ENCODE assay signal across 8 cellular contexts in the genomic region with DNA sequence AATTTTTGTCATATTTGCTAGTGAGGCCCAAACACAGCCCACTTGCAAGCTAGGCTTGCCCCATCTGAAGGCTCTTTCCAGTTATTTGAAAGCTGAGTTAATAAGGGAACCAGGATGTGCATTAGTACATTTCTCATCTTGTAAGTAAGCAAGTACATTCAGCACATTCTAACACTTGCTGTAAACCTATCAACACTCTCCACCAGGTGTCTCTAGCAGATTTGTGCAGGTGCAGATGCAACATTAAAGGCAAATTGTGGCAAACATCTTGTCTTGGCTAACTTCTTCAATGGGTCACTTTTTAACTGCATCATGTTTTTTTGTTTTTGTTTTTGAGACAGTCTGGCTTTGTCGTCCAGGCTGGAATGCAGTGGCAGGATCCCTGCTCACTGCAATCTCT. TPM values are rescaled to one million over a fixed set of nuclear protein-coding genes. Genes with fewer than 3 reads are reported as not detected.
A peak's percentile ranks its signal among the peaks of the same experiment; 100 is the strongest.
DNase-seq lines count a peak whose midpoint lies in the region; ATAC-seq and TF ChIP-seq lines count a peak whose summit lies in the region.

No MANE protein-coding gene starts in this region.

- H3K4ac ChIP-seq in trophoblast cell (ENCODE audit: low read depth, low read length), result no peak overlapping the region

- no peak overlapping the region for H3K9ac ChIP-seq in Loucy (ENCODE audit: low read depth, low read length, poor library complexity, severe bottlenecking)
- no peak overlapping the region for H3K9ac ChIP-seq in trophoblast cell (ENCODE audit: low read length)

- H3K9me3 ChIP-seq in DOHH2 (ENCODE audit: control insufficient read depth, insufficient read depth, low read length) (no peaks in the 10 kb centered on the region), Loucy (ENCODE audit: insufficient read depth, low read depth, low read length) (no peaks in the 10 kb centered on the region), esophagus squamous epithelium (no peaks in the 10 kb centered on the region), trophoblast cell (ENCODE audit: insufficient read depth, low read depth, low read length) (no peaks in the 10 kb centered on the region)

- no peak overlapping the region for H3K18ac ChIP-seq in trophoblast cell (ENCODE audit: low read length)

- no peaks in the 10 kb centered on the region for H3K27me3 ChIP-seq in DOHH2 (ENCODE audit: control insufficient read depth, low read length)
- no peaks in the 10 kb centered on the region for H3K27me3 ChIP-seq in GM23338 (ENCODE audit: insufficient read depth)
- no peaks in the 10 kb centered on the region for H3K27me3 ChIP-seq in Loucy (ENCODE audit: insufficient read depth, low read length, poor library complexity, severe bottlenecking)
- no peaks in the 10 kb centered on the region for H3K27me3 ChIP-seq in esophagus squamous epithelium
- H3K27me3 ChIP-seq in trophoblast cell (ENCODE audit: insufficient read depth, low read length), result no peaks in the 10 kb centered on the region

- no peak overlapping the region for H3K27ac Mint-ChIP-seq in GM23338

- H3K36me3 ChIP-seq in DOHH2 (ENCODE audit: control insufficient read depth, low read length) (no peaks in the 10 kb centered on the region), GM23338 (ENCODE audit: insufficient read depth) (no peaks in the 10 kb centered on the region), Loucy (ENCODE audit: insufficient read depth, low read length) (no peaks in the 10 kb centered on the region), esophagus squamous epithelium (no peaks in the 10 kb centered on the region), trophoblast cell (ENCODE audit: control insufficient read depth in 1 of 2, insufficient read depth in 2 of 2, low read length in 2 of 2) (no peaks in the 10 kb centered on the region)

- peak; percentile 65 for ATAC-seq in GM23338
- peak; percentile 83 for ATAC-seq in SK-N-SH treated with all-trans-retinoic acid at 6 μM for 48 hours
- no peak for ATAC-seq in HG03159 (IDR thresholded peaks at IDR 0.05; ENCODE audit: unreplicated experiment)

- no peak overlapping the region for H3K23ac ChIP-seq in trophoblast cell (ENCODE audit: low read length)

- H3K4me3 ChIP-seq in DOHH2 (ENCODE audit: low read length) (no peak overlapping the region), GM23338 (no peak overlapping the region), Loucy (ENCODE audit: low read length, poor library complexity, severe bottlenecking) (no peak overlapping the region), esophagus squamous epithelium (no peak overlapping the region), trophoblast cell (ENCODE audit: low read depth, low read length) (no peak overlapping the region)

- H3F3A ChIP-seq in DOHH2 (ENCODE audit: control insufficient read depth, insufficient read depth) (no peaks in the 10 kb centered on the region), GM23338 (replicated peaks; ENCODE audit: low read depth) (no peaks in the 10 kb centered on the region), Loucy (ENCODE audit: low read depth) (no peaks in the 10 kb centered on the region)

- TF ChIP-seq CTCF in 22Rv1 (IDR thresholded peaks at IDR 0.05) (peak; percentile 69), DOHH2 (IDR thresholded peaks at IDR 0.05; ENCODE audit: low read depth, low read length, poor library complexity, severe bottlenecking) (peak; percentile 77), GM23338 (conservative IDR thresholded peaks at IDR 0.05; ENCODE audit: low read depth in 2 of 2) (peak; percentile 67 to 88), Loucy (conservative IDR thresholded peaks at IDR 0.05; ENCODE audit: low read length) (peak; percentile 81), esophagus squamous epithelium (IDR thresholded peaks at IDR 0.05) (peak; percentile 41 to 84 (median 68))

- H3K9me3 Mint-ChIP-seq in GM23338, result no peaks in the 10 kb centered on the region

- H3K36me3 Mint-ChIP-seq in GM23338 (ENCODE audit: low read depth), result no peaks in the 10 kb centered on the region

- no peak overlapping the region for H4K12ac ChIP-seq in trophoblast cell (ENCODE audit: low read depth, low read length)

- no peak overlapping the region for H2BK120ac ChIP-seq in trophoblast cell (ENCODE audit: insufficient read depth, low read length, poor library complexity)

- WGBS in esophagus squamous epithelium, 2 donors, result 20 to 21% methylated on average over 1 of the region's 1 CpG
- WGBS in trophoblast cell (ENCODE audit: extremely low coverage, insufficient coverage, insufficient read length), result no CpG with 5 or more reads among the region's 1 CpG

- no peak overlapping the region for H4K91ac ChIP-seq in trophoblast cell (ENCODE audit: low read depth, low read length)

- no peak overlapping the region for H3K4me3 Mint-ChIP-seq in GM23338

- no peak for TF ChIP-seq POLR2A in esophagus squamous epithelium (IDR thresholded peaks at IDR 0.05)

- intact Hi-C loops in esophagus squamous epithelium (cut with DNase I), result no loop called here

- H3K4me1 ChIP-seq in DOHH2 (ENCODE audit: control insufficient read depth, low read length) (no peaks in the 10 kb centered on the region), GM23338 (ENCODE audit: insufficient read depth) (peaks cover 7% of the 10 kb centered on the region; the same call in 1 of the 2 replicates), Loucy (ENCODE audit: insufficient read depth, low read length, poor library complexity, severe bottlenecking) (no peaks in the 10 kb centered on the region), esophagus squamous epithelium (peaks cover 0 to 4% (median 0%) of the 10 kb centered on the region in 3 donors), trophoblast cell (ENCODE audit: control insufficient read depth in 1 of 2, insufficient read depth in 2 of 2, low read length in 2 of 2) (no peaks in the 10 kb centered on the region)

- H2BK12ac ChIP-seq in trophoblast cell (ENCODE audit: low read length), result no peak overlapping the region

- no peak overlapping the region for H2BK5ac ChIP-seq in trophoblast cell (ENCODE audit: low read depth, low read length, poor library complexity)

- H2AK5ac ChIP-seq in trophoblast cell (ENCODE audit: low read length), result no peak overlapping the region

- H3K27ac ChIP-seq in 22Rv1 (no peak overlapping the region), DOHH2 (ENCODE audit: low read depth, low read length) (no peak overlapping the region), GM23338 (ENCODE audit: low read depth) (no peak overlapping the region), esophagus squamous epithelium (no peak overlapping the region), trophoblast cell (ENCODE audit: low read depth, low read length) (no peak overlapping the region)

- H3K9me2 ChIP-seq in DOHH2 (replicated peaks; ENCODE audit: control insufficient read depth, low read length), result no peaks in the 10 kb centered on the region
- no peaks in the 10 kb centered on the region for H3K9me2 ChIP-seq in GM23338 (ENCODE audit: insufficient read depth)
- H3K9me2 ChIP-seq in Loucy (replicated peaks; ENCODE audit: low read depth, low read length), result no peaks in the 10 kb centered on the region

- no peak overlapping the region for H3K14ac ChIP-seq in trophoblast cell (ENCODE audit: low read length)

- peak; percentile 76 for DNase-seq in GM23338 (ENCODE audit: low spot score)
- DNase-seq in esophagus squamous epithelium (lab: John Stamatoyannopoulos, UW), result no peak
- DNase-seq in trophoblast cell, result peak; percentile 11 to 74

- no peak overlapping the region for H4K8ac ChIP-seq in trophoblast cell (ENCODE audit: low read depth, low read length)

- H3K79me1 ChIP-seq in trophoblast cell (ENCODE audit: low read length), result no peaks in the 10 kb centered on the region

- peaks cover 3% of the 10 kb centered on the region; the same call in 1 of the 3 replicates for H3K4me1 Mint-ChIP-seq in GM23338

- H3K27me3 Mint-ChIP-seq in GM23338 (ENCODE audit: insufficient read depth, low read depth, poor library complexity), result peaks cover 2% of the 10 kb centered on the region

- no peaks in the 10 kb centered on the region for H3K79me2 ChIP-seq in DOHH2 (ENCODE audit: control insufficient read depth, low read length)
- H3K79me2 ChIP-seq in GM23338 (replicated peaks; ENCODE audit: insufficient read depth), result no peaks in the 10 kb centered on the region
- H3K79me2 ChIP-seq in Loucy (ENCODE audit: insufficient read depth, low read length), result no peaks in the 10 kb centered on the region
- H3K79me2 ChIP-seq in trophoblast cell (ENCODE audit: control insufficient read depth, insufficient read depth, low read length, poor library complexity), result no peaks in the 10 kb centered on the region

- H2AFZ ChIP-seq in GM23338, result no peak overlapping the region
- no peak overlapping the region for H2AFZ ChIP-seq in Loucy (ENCODE audit: low read length)
- H2AFZ ChIP-seq in trophoblast cell (ENCODE audit: insufficient read depth, low read length, poor library complexity), result no peak overlapping the region

- H3K4me2 ChIP-seq in DOHH2 (ENCODE audit: low read length), result no peak overlapping the region
- no peak overlapping the region for H3K4me2 ChIP-seq in GM23338
- no peak overlapping the region for H3K4me2 ChIP-seq in Loucy (ENCODE audit: low read depth, low read length, poor library complexity, severe bottlenecking)
- no peak overlapping the region for H3K4me2 ChIP-seq in trophoblast cell (ENCODE audit: low read length)

- H4K20me1 ChIP-seq in DOHH2 (ENCODE audit: control insufficient read depth, insufficient read depth, low read depth, low read length) (no peaks in the 10 kb centered on the region), GM23338 (replicated peaks; ENCODE audit: insufficient read depth) (no peaks in the 10 kb centered on the region), Loucy (ENCODE audit: insufficient read depth, low read length, poor library complexity, severe bottlenecking) (no peaks in the 10 kb centered on the region)

TF ChIP-seq in SK-N-SH treated with all-trans-retinoic acid at 6 μM for 48 hours, 23 proteins besides CTCF, POLR2A, EP300 and RAD21 (continues in another document):
- no peak for TF ChIP-seq ISL1 (CRISPR knock-in tag; IDR thresholded peaks at IDR 0.05)
- no peak for TF ChIP-seq ESRRG (CRISPR knock-in tag; IDR thresholded peaks at IDR 0.05)

RNA-seq across cellular contexts. Expression of a gene that starts 25.3 kb away (rescaled TPM):
- 9.6 and 15.8 TPM in 2 replicates for total RNA-seq in GM23338 (2014; rRNA removed; shearing (Covaris generic))
- 2.3 and 3.1 TPM in 2 replicates for polyA plus RNA-seq in GM23338 (2016; fragmentation: Nextera tagmentation; extraction: Ambion mirVana)
- total RNA-seq in esophagus squamous epithelium, result 100 to 1,000 TPM in 3 of 4 donors, 10 to 100 TPM in 1; 81.2 to 157 (median 133) TPM
- polyA plus RNA-seq in trophoblast cell (2013), result 7.2 and 8.1 TPM in 2 replicates

RNA-seq across cellular contexts. Expression of a gene that starts 39.5 kb away (rescaled TPM):
- 0.31 and 6.5 TPM in 2 replicates for total RNA-seq in GM23338 (2014; rRNA removed; shearing (Covaris generic))
- polyA plus RNA-seq in GM23338 (2016; fragmentation: Nextera tagmentation; extraction: Ambion mirVana), result 1.9 and 2.6 TPM in 2 replicates
- 10 to 100 TPM; 37.0 to 73.0 (median 48.4) TPM for total RNA-seq in esophagus squamous epithelium
- polyA plus RNA-seq in trophoblast cell (2013), result 4.0 and 4.1 TPM in 2 replicates
